In genomic region chr15:51281368-51281967, GRCh38 we compare ENCODE assay signal across 1 cellular context.
TF ChIP-seq lines count a peak whose summit lies in the region.

No MANE protein-coding gene starts in this region.

TF ChIP-seq in GM23338, 12 proteins besides CTCF, POLR2A, EP300 and RAD21 (continued from another document):
- TF ChIP-seq REST (IDR thresholded peaks at IDR 0.05; ENCODE audit: unreplicated experiment) (no peak), EZH2 (IDR thresholded peaks at IDR 0.05; ENCODE audit: low read depth, unreplicated experiment) (no peak)
